10 cellular contexts compared by ENCODE assay signal in genomic region chr3:131705558-131706051, GRCh38.
DNase-seq lines count a peak whose midpoint lies in the region; ATAC-seq and TF ChIP-seq lines count a peak whose summit lies in the region.
"Had no signal": no experiment of that assay in that cellular context is flagged by ENCODE, and none has a peak within 500 bp of the region (broad histone marks: within the 10 kb centered on the region; RNA-seq: fewer than 3 reads in every experiment).

No MANE protein-coding gene starts in this region.

- H3K36me3 Mint-ChIP-seq in activated T-helper 17 cell treated with anti-CD3 and anti-CD28 coated beads, Interleukin-2, amount 50 U/mL, for 72 hours (ENCODE audit: low read depth), result no peaks in the 10 kb centered on the region
- H3K36me3 Mint-ChIP-seq: CD8-positive, alpha-beta T cell; natural killer cell had no signal

- H3K27ac Mint-ChIP-seq in activated T-helper 17 cell treated with anti-CD3 and anti-CD28 coated beads, Interleukin-2, amount 50 U/mL, for 72 hours, result no peak overlapping the region
- H3K27ac Mint-ChIP-seq: CD8-positive, alpha-beta T cell; natural killer cell had no signal

- no peak overlapping the region for H3K4me3 Mint-ChIP-seq in activated T-helper 17 cell treated with anti-CD3 and anti-CD28 coated beads, Interleukin-2, amount 50 U/mL, for 72 hours
- H3K4me3 Mint-ChIP-seq: CD8-positive, alpha-beta T cell; natural killer cell had no signal

- CTCF ChIA-PET in RWPE1 (lab: Yijun Ruan, JAX), result interaction anchor here (0.6 kb wide), 1 partner anchor 83 kb away, joined by 3 read pairs; no protein-coding TSS in a partner anchor

- H3K27me3 Mint-ChIP-seq in activated T-helper 17 cell treated with anti-CD3 and anti-CD28 coated beads, Interleukin-2, amount 50 U/mL, for 72 hours, result peaks cover 20% of the 10 kb centered on the region

- DNase-seq in RWPE1 (ENCODE audit: low spot score) (no peak), dermis blood vessel endothelial cell (no peak), T-helper 9 cell (no peak), activated gamma-delta T cell (lab: John Stamatoyannopoulos, UW) (no peak)
- DNase-seq: CD8-positive, alpha-beta T cell; natural killer cell had no signal

- peak; percentile 86 for ATAC-seq in GM18499 (IDR thresholded peaks at IDR 0.05; ENCODE audit: insufficient read depth, unreplicated experiment)
- ATAC-seq in GM21528 (IDR thresholded peaks at IDR 0.05; ENCODE audit: low FRiP score, unreplicated experiment), result peak; percentile 78
- peak; percentile 69 for ATAC-seq in HG03280 (IDR thresholded peaks at IDR 0.05; ENCODE audit: unreplicated experiment)
- ATAC-seq in activated T-helper 17 cell treated with anti-CD3 and anti-CD28 coated beads, Interleukin-2, amount 50 U/mL, for 72 hours (replicated peaks), result peak; percentile 37
- ATAC-seq: CD8-positive, alpha-beta T cell; natural killer cell had no signal

- no peak for TF ChIP-seq CTCF in RWPE1 (conservative IDR thresholded peaks at IDR 0.05; ENCODE audit: low read depth)

- H3K27ac ChIP-seq in RWPE1, result no peak overlapping the region

- POLR2A ChIA-PET in RWPE1 (lab: Yijun Ruan, JAX; ENCODE audit: low non-redundant PET), result no interaction called here

- H3K9me3 Mint-ChIP-seq in activated T-helper 17 cell treated with anti-CD3 and anti-CD28 coated beads, Interleukin-2, amount 50 U/mL, for 72 hours, result no peaks in the 10 kb centered on the region
- H3K9me3 Mint-ChIP-seq: CD8-positive, alpha-beta T cell had no signal

- H3K4me1 Mint-ChIP-seq in activated T-helper 17 cell treated with anti-CD3 and anti-CD28 coated beads, Interleukin-2, amount 50 U/mL, for 72 hours, result no peaks in the 10 kb centered on the region
- H3K4me1 Mint-ChIP-seq: natural killer cell had no signal
